In genomic region chr1:45792744-45793143, GRCh38 we compare ENCODE assay signal across 19 cellular contexts.
"Had no signal": no experiment of that assay in that cellular context is flagged by ENCODE, and none has a peak within 500 bp of the region (broad histone marks: within the 10 kb centered on the region; RNA-seq: fewer than 3 reads in every experiment).

No MANE protein-coding gene starts in this region.

- H3K36me3 Mint-ChIP-seq: naive thymus-derived CD8-positive, alpha-beta T cell had no signal

- H3K9me3 Mint-ChIP-seq: endodermal cell; naive thymus-derived CD8-positive, alpha-beta T cell; neural crest cell had no signal

- H3K9me3 ChIP-seq: colonic mucosa, heart left ventricle, right atrium auricular region, sigmoid colon had no signal

- ATAC-seq: heart left ventricle; left lobe of liver; naive thymus-derived CD8-positive, alpha-beta T cell had no signal

- H3K27me3 ChIP-seq: colonic mucosa, right atrium auricular region, sigmoid colon had no signal

- H3K4me3 ChIP-seq: colonic mucosa, heart left ventricle, right atrium auricular region, sigmoid colon, smooth muscle cell had no signal

- H3K4me1 ChIP-seq: colonic mucosa, heart left ventricle, right atrium auricular region, sigmoid colon had no signal

- DNase-seq: colonic mucosa; effector CD4-positive, alpha-beta T cell; endodermal cell; erythroblast; foreskin melanocyte; heart left ventricle; hippocampal formation; kidney glomerular epithelial cell; mammary epithelial cell; naive thymus-derived CD8-positive, alpha-beta T cell; posterior cingulate gyrus; sigmoid colon; stimulated activated CD4-positive, alpha-beta T cell treated with anti-CD3 and anti-CD28 coated beads, Interleukin-2, amount 100 ng/mL, for 48 hours; stimulated activated naive CD4-positive, alpha-beta T cell treated with Interleukin-2 at 50 U/mL for 16 hours; trophoblast cell had no signal

- H3K4me3 Mint-ChIP-seq: endodermal cell; naive thymus-derived CD8-positive, alpha-beta T cell; neural crest cell had no signal

- H3K36me3 ChIP-seq: colonic mucosa, heart left ventricle, right atrium auricular region, sigmoid colon had no signal

- H3K27ac ChIP-seq: colonic mucosa, heart left ventricle, right atrium auricular region, sigmoid colon had no signal

- H3K27ac Mint-ChIP-seq: endodermal cell; naive thymus-derived CD8-positive, alpha-beta T cell had no signal
